Comparison of ENCODE assay signal across 8 cellular contexts in genomic region chr6:138774370-138774769, GRCh38. TPM values are rescaled to one million over a fixed set of nuclear protein-coding genes. Genes with fewer than 3 reads are reported as not detected.
DNase-seq lines count a peak whose midpoint lies in the region; ATAC-seq and TF ChIP-seq lines count a peak whose summit lies in the region.

No MANE protein-coding gene starts in this region.

- no peaks in the 10 kb centered on the region for H3K9me3 Mint-ChIP-seq in immature natural killer cell
- no peaks in the 10 kb centered on the region for H3K9me3 Mint-ChIP-seq in stimulated activated naive CD8-positive, alpha-beta T cell treated with anti-CD3 and anti-CD28 coated beads, Interleukin-15, amount 100 ng/mL, for 72 hours

- no peaks in the 10 kb centered on the region for H3K27me3 ChIP-seq in HUES6 (ENCODE audit: control insufficient read depth, insufficient read depth, low read length)
- H3K27me3 ChIP-seq in adipocyte (replicated peaks; ENCODE audit: control insufficient read depth, insufficient read depth, low read length) = no peaks in the 10 kb centered on the region

- no peak for TF ChIP-seq CTCF in mucosa of descending colon (IDR thresholded peaks at IDR 0.05)

- peaks cover 5 to 8% (median 7%) of the 10 kb centered on the region in 3 donors for H3K27me3 Mint-ChIP-seq in immature natural killer cell (ENCODE audit: low read depth in 3 of 3)
- H3K27me3 Mint-ChIP-seq in stimulated activated naive CD8-positive, alpha-beta T cell treated with anti-CD3 and anti-CD28 coated beads, Interleukin-15, amount 100 ng/mL, for 72 hours = no peaks in the 10 kb centered on the region

- H3K4me1 Mint-ChIP-seq in immature natural killer cell = peaks cover 26 to 33% of the 10 kb centered on the region in 2 donors
- peaks cover 21% of the 10 kb centered on the region for H3K4me1 Mint-ChIP-seq in stimulated activated naive CD8-positive, alpha-beta T cell treated with anti-CD3 and anti-CD28 coated beads, Interleukin-15, amount 100 ng/mL, for 72 hours

- ATAC-seq in stimulated activated naive CD8-positive, alpha-beta T cell treated with anti-CD3 and anti-CD28 coated beads, Interleukin-15, amount 100 ng/mL, for 72 hours = no peak
- ATAC-seq in GM18870 (IDR thresholded peaks at IDR 0.05; ENCODE audit: unreplicated experiment) = no peak
- no peak for ATAC-seq in mucosa of descending colon
- ATAC-seq in GM19035 (IDR thresholded peaks at IDR 0.05; ENCODE audit: unreplicated experiment) = no peak

- H3K4me3 ChIP-seq in HUES6 (ENCODE audit: low read depth, low read length) = peak overlapping the region; percentile 92
- H3K4me3 ChIP-seq in adipocyte (ENCODE audit: low read length) = peak overlapping the region; percentile 94
- H3K4me3 ChIP-seq in mucosa of descending colon = no peak overlapping the region

- H3K4me3 Mint-ChIP-seq in immature natural killer cell = peak overlapping the region; percentile 99 to 100 (median 100)
- peak overlapping the region; percentile 100 for H3K4me3 Mint-ChIP-seq in stimulated activated naive CD8-positive, alpha-beta T cell treated with anti-CD3 and anti-CD28 coated beads, Interleukin-15, amount 100 ng/mL, for 72 hours

- H3K9me3 ChIP-seq in HUES6 (ENCODE audit: control insufficient read depth, insufficient read depth, low read depth, low read length) (no peaks in the 10 kb centered on the region), adipocyte (ENCODE audit: control insufficient read depth, low read length) (no peaks in the 10 kb centered on the region), mucosa of descending colon (no peaks in the 10 kb centered on the region)

- DNase-seq in adipocyte (ENCODE audit: low read depth) (peak; percentile 15), immature natural killer cell (no peak), mucosa of descending colon (no peak), OCI-M2 (lab: John Stamatoyannopoulos, UW; ENCODE audit: unreplicated experiment) (no peak)
- DNase-seq in stimulated activated naive CD8-positive, alpha-beta T cell treated with anti-CD3 and anti-CD28 coated beads, Interleukin-15, amount 100 ng/mL, for 72 hours = no peak

- H3K27ac Mint-ChIP-seq in immature natural killer cell = peak overlapping the region; percentile 93 to 100 (median 100)
- no peak overlapping the region for H3K27ac Mint-ChIP-seq in stimulated activated naive CD8-positive, alpha-beta T cell treated with anti-CD3 and anti-CD28 coated beads, Interleukin-15, amount 100 ng/mL, for 72 hours

- H3K36me3 ChIP-seq in HUES6 (ENCODE audit: control insufficient read depth, insufficient read depth, low read length) = no peaks in the 10 kb centered on the region
- no peaks in the 10 kb centered on the region for H3K36me3 ChIP-seq in adipocyte (ENCODE audit: control insufficient read depth, insufficient read depth, low read length, severe bottlenecking)
- H3K36me3 ChIP-seq in mucosa of descending colon (ENCODE audit: low read depth) = no peaks in the 10 kb centered on the region

- H3K9ac ChIP-seq in HUES6 (ENCODE audit: low read length) = peak overlapping the region; percentile 92
- H3K9ac ChIP-seq in adipocyte (ENCODE audit: low read length) = peak overlapping the region; percentile 94

- intact Hi-C loops in mucosa of descending colon (cut with DNase I, micrococcal nuclease) = no loop called here

- peaks cover 11 to 15% (median 12%) of the 10 kb centered on the region in 3 donors for H3K36me3 Mint-ChIP-seq in immature natural killer cell

- H3K27ac ChIP-seq in HUES6 (ENCODE audit: low read depth, low read length) = no peak overlapping the region

- peaks cover 3% of the 10 kb centered on the region; the same call in 1 of the 2 replicates for H3K4me1 ChIP-seq in HUES6 (ENCODE audit: control insufficient read depth, insufficient read depth, low read length)
- peaks cover 9% of the 10 kb centered on the region for H3K4me1 ChIP-seq in adipocyte (ENCODE audit: control insufficient read depth, insufficient read depth, low read length)
- peaks cover 11% of the 10 kb centered on the region for H3K4me1 ChIP-seq in mucosa of descending colon (ENCODE audit: low read depth)

RNA-seq across cellular contexts. Expression of gene CCDC28A, which starts 0.8 kb away (rescaled TPM):
- 10 to 100 TPM; 31.5 to 46.2 (median 31.7) TPM for polyA plus RNA-seq in immature natural killer cell
- total RNA-seq in mucosa of descending colon = 10 to 100 TPM; 16.1 to 29.8 (median 24.0) TPM

RNA-seq across cellular contexts. Expression of gene ECT2L, which starts 21.5 kb away (rescaled TPM):
- polyA plus RNA-seq in immature natural killer cell = not detected
- total RNA-seq in mucosa of descending colon = not detected

Comparison
In these comparisons a context has a peak if more than half of its experiments do, and no peak if none do; other contexts are left out.
1. H3K27ac Mint-ChIP-seq: peak in immature natural killer cell (6 of 6); none in stimulated activated naive CD8-positive, alpha-beta T cell treated with anti-CD3 and anti-CD28 coated beads, Interleukin-15, amount 100 ng/mL, for 72 hours (0 of 2).